In the genomic region with DNA sequence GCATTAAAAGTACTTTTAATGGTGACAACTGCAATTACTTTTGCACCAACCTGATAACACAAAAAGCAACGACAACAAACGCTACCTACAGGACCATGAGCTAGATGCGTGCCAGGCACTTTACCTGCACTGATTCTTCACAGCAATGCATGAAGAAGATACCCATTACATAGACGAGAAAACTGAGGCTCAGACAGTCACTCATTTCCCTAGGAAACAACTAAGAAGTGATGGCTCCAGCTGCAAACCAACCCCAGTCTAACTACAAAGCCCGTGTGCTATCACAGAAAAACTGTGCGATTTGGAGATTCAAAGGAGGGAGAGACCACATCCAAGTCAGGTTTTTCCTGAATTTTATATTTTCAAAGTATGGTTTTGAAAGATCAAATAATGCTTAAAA, we compare ENCODE assay signal across 31 cellular contexts.
"Had no signal": no experiment of that assay in that cellular context is flagged by ENCODE, and none has a peak within 500 bp of the region (broad histone marks: within the 10 kb centered on the region; RNA-seq: fewer than 3 reads in every experiment).

No MANE protein-coding gene starts in this region.

- H3K4me3 ChIP-seq: coronary artery, dorsolateral prefrontal cortex had no signal

- H3K36me3 Mint-ChIP-seq: activated naive CD8-positive, alpha-beta T cell had no signal

- H3K4me3 Mint-ChIP-seq: activated CD8-positive, alpha-beta T cell treated with anti-CD3 and anti-CD28 coated beads for 36 hours; activated naive CD8-positive, alpha-beta T cell; activated T-cell treated with anti-CD3 and anti-CD28 coated beads, Interleukin-2, amount 50 U/mL, for 4 hours; activated T-helper 17 cell treated with anti-CD3 and anti-CD28 coated beads, Interleukin-2, amount 50 U/mL, for 72 hours; central memory CD8-positive, alpha-beta T cell; dendritic cell treated with granulocyte-macrophage colony-stimulating factor and Interleukin-4, amounts not matched to agents 40 ng/mL and 50 ng/mL, for 4 days; endodermal cell; T-helper 17 cell; T-helper 2 cell treated with Interferon-gamma antibody and Interleukin-4, amounts not matched to agents 5 μg/mL and 100 μg/mL, for 36 hours had no signal

- H3K9me3 Mint-ChIP-seq: activated CD8-positive, alpha-beta T cell treated with anti-CD3 and anti-CD28 coated beads for 36 hours; activated T-cell treated with anti-CD3 and anti-CD28 coated beads, Interleukin-2, amount 50 U/mL, for 4 hours; activated T-helper 17 cell treated with anti-CD3 and anti-CD28 coated beads, Interleukin-2, amount 50 U/mL, for 72 hours; central memory CD8-positive, alpha-beta T cell; dendritic cell treated with granulocyte-macrophage colony-stimulating factor and Interleukin-4, amounts not matched to agents 40 ng/mL and 50 ng/mL, for 4 days; endodermal cell; T-helper 2 cell treated with Interferon-gamma antibody and Interleukin-4, amounts not matched to agents 5 μg/mL and 100 μg/mL, for 36 hours had no signal

- ATAC-seq: activated CD4-positive, CD25-positive, alpha-beta regulatory T cell treated with anti-CD3 and anti-CD28 coated beads, Interleukin-2, amount 50 U/mL, for 24 hours; activated CD8-positive, alpha-beta T cell treated with anti-CD3 and anti-CD28 coated beads for 36 hours; activated T-cell treated with anti-CD3 and anti-CD28 coated beads, Interleukin-2, amount 50 U/mL, for 4 hours; activated T-helper 17 cell treated with anti-CD3 and anti-CD28 coated beads, Interleukin-2, amount 50 U/mL, for 72 hours; esophagus mucosa; T-helper 17 cell had no signal

- H3K27ac ChIP-seq: brain microvascular endothelial cell, coronary artery, dorsolateral prefrontal cortex, WERI-Rb-1 had no signal

- H3K27ac Mint-ChIP-seq: activated CD8-positive, alpha-beta T cell treated with anti-CD3 and anti-CD28 coated beads for 36 hours; activated naive CD8-positive, alpha-beta T cell; activated T-helper 17 cell treated with anti-CD3 and anti-CD28 coated beads, Interleukin-2, amount 50 U/mL, for 72 hours; dendritic cell treated with granulocyte-macrophage colony-stimulating factor and Interleukin-4, amounts not matched to agents 40 ng/mL and 50 ng/mL, for 4 days; endodermal cell; T-helper 2 cell treated with Interferon-gamma antibody and Interleukin-4, amounts not matched to agents 5 μg/mL and 100 μg/mL, for 36 hours had no signal

- H3K4me1 Mint-ChIP-seq: activated T-helper 17 cell treated with anti-CD3 and anti-CD28 coated beads, Interleukin-2, amount 50 U/mL, for 72 hours; endodermal cell had no signal

- FAIRE-seq: astrocyte, bronchial epithelial cell, frontal cortex had no signal

- H3K36me3 ChIP-seq: brain microvascular endothelial cell, WERI-Rb-1 had no signal

- DNase-seq: activated B cell treated with CpG ODN at 0.5 μM for 24 hours; activated CD4-positive, alpha-beta T cell treated with anti-CD3 and anti-CD28 coated beads for 48 hours; activated CD4-positive, alpha-beta T cell treated with anti-CD3 and anti-CD28 coated beads, Interleukin-2, amount 50 U/mL, for 1 hour; activated CD4-positive, alpha-beta T cell treated with anti-CD3 and anti-CD28 coated beads, Interleukin-2, amount 50 U/mL, for 48 hours; activated CD8-positive, alpha-beta T cell treated with anti-CD3 and anti-CD28 coated beads for 36 hours; activated effector memory CD4-positive, alpha-beta T cell treated with Interleukin-2 at 50 U/mL for 16 hours; activated gamma-delta T cell treated with Interleukin-2 at 50 U/mL for 16 hours; activated naive CD4-positive, alpha-beta T cell treated with anti-CD3 and anti-CD28 coated beads, Interleukin-2, amount 50 U/mL, for 16 hours; activated naive CD4-positive, alpha-beta T cell treated with Interleukin-2 at 50 U/mL for 16 hours; activated T-cell treated with anti-CD3 and anti-CD28 coated beads, Interleukin-2, amount 50 U/mL, for 4 hours; amniotic stem cell; anterior cingulate cortex; brain microvascular endothelial cell; dorsolateral prefrontal cortex; effector memory CD4-positive, alpha-beta T cell; foreskin fibroblast; T-helper 17 cell; T1000; WERI-Rb-1 had no signal

- H3K27me3 ChIP-seq: dorsolateral prefrontal cortex had no signal

- H3K27me3 Mint-ChIP-seq: activated B cell treated with CpG ODN at 0.5 μM for 24 hours; activated CD8-positive, alpha-beta T cell treated with anti-CD3 and anti-CD28 coated beads for 36 hours; activated naive CD8-positive, alpha-beta T cell; activated T-helper 17 cell treated with anti-CD3 and anti-CD28 coated beads, Interleukin-2, amount 50 U/mL, for 72 hours; central memory CD8-positive, alpha-beta T cell had no signal
